8 cellular contexts compared by ENCODE assay signal in the genomic region with DNA sequence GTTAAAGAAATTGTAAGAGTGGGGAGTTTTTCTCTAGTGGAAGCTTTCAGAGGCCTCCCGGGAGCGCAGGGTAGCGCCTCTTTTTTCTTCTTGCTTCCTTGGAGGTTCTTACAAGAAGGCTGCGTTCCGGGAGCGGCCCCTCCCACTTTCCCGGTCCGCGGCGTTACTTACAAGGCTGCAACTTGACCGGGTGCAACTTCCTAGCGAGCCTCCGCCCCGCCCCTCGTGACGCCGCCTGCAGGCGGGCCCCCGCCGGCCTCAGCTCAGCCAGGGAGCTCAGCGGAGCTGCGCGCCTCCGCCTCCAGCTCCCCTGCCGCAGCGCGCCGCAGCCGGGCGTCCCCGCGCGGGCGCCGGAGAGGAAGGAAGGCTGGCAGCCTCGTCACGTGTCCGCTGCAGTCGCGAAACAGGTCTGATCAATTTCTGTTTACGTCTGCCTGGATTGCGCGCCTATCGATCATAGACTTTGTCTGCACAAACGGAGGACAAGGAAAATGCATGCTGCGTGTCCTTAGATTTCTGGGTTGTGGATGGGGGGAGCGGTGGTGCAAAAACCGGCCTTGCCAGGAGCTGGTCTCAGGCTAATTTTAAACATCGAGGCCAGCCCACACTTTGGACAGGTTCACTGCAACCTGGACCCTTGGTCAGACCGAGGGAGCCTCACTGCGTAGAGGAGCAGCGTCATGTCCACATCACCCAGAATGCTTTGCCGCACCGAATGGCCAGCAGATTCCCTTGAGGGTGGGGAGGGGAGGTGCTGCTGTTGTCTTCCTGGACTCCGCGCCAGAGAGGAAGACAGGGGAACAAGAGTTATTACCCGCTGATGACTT. TPM values are rescaled to one million over a fixed set of nuclear protein-coding genes. Genes with fewer than 3 reads are reported as not detected.
A peak's percentile ranks its signal among the peaks of the same experiment; 100 is the strongest.
DNase-seq lines count a peak whose midpoint lies in the region; ATAC-seq, FAIRE-seq and TF ChIP-seq lines count a peak whose summit lies in the region.

A gene with protein sequence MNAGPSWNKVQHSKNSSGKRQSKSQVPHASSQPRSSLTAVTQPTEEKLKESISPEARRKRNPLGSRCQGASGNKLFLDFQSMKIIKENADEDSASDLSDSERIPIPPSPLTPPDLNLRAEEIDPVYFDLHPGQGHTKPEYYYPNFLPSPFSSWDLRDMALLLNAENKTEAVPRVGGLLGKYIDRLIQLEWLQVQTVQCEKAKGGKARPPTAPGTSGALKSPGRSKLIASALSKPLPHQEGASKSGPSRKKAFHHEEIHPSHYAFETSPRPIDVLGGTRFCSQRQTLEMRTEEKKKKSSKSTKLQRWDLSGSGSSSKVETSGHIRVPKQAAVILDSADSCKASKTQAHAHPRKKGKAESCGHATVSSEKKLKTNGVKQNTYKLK (plus strand): TSS at position 261 of the 827 bp plus-strand sequence. CDS start 3,555 bp downstream, outside the sequence.
A gene with protein sequence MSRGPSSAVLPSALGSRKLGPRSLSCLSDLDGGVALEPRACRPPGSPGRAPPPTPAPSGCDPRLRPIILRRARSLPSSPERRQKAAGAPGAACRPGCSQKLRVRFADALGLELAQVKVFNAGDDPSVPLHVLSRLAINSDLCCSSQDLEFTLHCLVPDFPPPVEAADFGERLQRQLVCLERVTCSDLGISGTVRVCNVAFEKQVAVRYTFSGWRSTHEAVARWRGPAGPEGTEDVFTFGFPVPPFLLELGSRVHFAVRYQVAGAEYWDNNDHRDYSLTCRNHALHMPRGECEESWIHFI (minus strand): TSS at position 177 of the 827 bp plus-strand sequence. CDS start 374 bp downstream, outside the sequence.

- H3K4me1 ChIP-seq in BLaER1 treated with 17β-estradiol and CSF1 and Interleukin-3, amounts not matched to agents 10 nM and 100 nM: peaks cover 41 to 54% (median 48%) of the 10 kb centered on the region in 10 experiments
- peaks cover 29% of the 10 kb centered on the region for H3K4me1 ChIP-seq in HepG2 (ENCODE audit: insufficient read depth, low read length)

- TF ChIP-seq POLR2A in HepG2 (IDR thresholded peaks at IDR 0.05; ENCODE audit: insufficient read depth in 1 of 2, low read depth in 2 of 2, low read length in 2 of 2): peak; percentile 88 to 94

- POLR2A ChIA-PET in HepG2 (lab: Yijun Ruan, JAX): interaction anchor here (0.8 to 2.1 kb wide), 10 partner anchors 8 to 117 kb away, joined by 3 to 14 read pairs (median 4); no protein-coding TSS in a partner anchor

- peak; percentile 57 for TF ChIP-seq CTCF in HepG2 (CRISPR knock-in tag; IDR thresholded peaks at IDR 0.05)

- peaks cover 17 to 41% (median 31%) of the 10 kb centered on the region in 11 experiments; a peak in 15 of 22 replicates for H4K20me1 ChIP-seq in BLaER1 treated with 17β-estradiol and CSF1 and Interleukin-3, amounts not matched to agents 10 nM and 100 nM
- no peaks in the 10 kb centered on the region for H4K20me1 ChIP-seq in HepG2 (ENCODE audit: insufficient read depth, low read length)

- H3K9ac ChIP-seq in BLaER1 treated with 17β-estradiol and CSF1 and Interleukin-3, amounts not matched to agents 10 nM and 100 nM: peak within 1 kb of the TSS; percentile 80 to 91 (median 84)
- peak within 1 kb of the TSS; percentile 86 for H3K9ac ChIP-seq in HepG2 (ENCODE audit: insufficient read depth, low read depth, low read length)

- peak within 1 kb of the TSS; percentile 89 to 98 (median 94) for H3K4me2 ChIP-seq in BLaER1 treated with 17β-estradiol and CSF1 and Interleukin-3, amounts not matched to agents 10 nM and 100 nM
- H3K4me2 ChIP-seq in HepG2 (ENCODE audit: low read depth, low read length): peak within 1 kb of the TSS; percentile 84

- WGBS in HepG2 (ENCODE audit: low lambda C conversion rate): under 1% methylated on average over 42 of the region's 57 CpGs

- in situ Hi-C loops in HepG2 (cut with HindIII; ENCODE audit: extremely low pct_ligation_motif_present, low pct_unique_long_range_greater_than_20kb): no loop called here

- peak; percentile 55 for DNase-seq in NCI-H524 treated with DMSO at 0.1 percent for 48 hours (lab: John Stamatoyannopoulos, UW)
- DNase-seq in activated CD4-positive, alpha-beta T cell treated with anti-CD3 and anti-CD28 coated beads, Interleukin-2, amount 50 U/mL, for 1 hour: peak; percentile 84
- peak; percentile 96 for DNase-seq in dedifferentiated amniotic fluid mesenchymal stem cell (ENCODE audit: extremely low spot score)
- DNase-seq in HepG2 (ENCODE audit: low spot score): peak; percentile 93
- peak; percentile 87 to 89 for DNase-seq in stimulated activated CD4-positive, alpha-beta T cell treated with anti-CD3 and anti-CD28 coated beads, Interleukin-2, amount 100 ng/mL, for 48 hours

- TF ChIP-seq EP300 in HepG2 (IDR thresholded peaks at IDR 0.05; ENCODE audit: low read depth in 2 of 2, low read length in 2 of 2): peak in 1 of 2 experiments; percentile 59; a peak in 2 of 4 replicates
- no peak for TF ChIP-seq EP300 in HepG2 (CRISPR knock-in tag; IDR thresholded peaks at IDR 0.05; ENCODE audit: borderline replicate concordance)

- H3K9me3 ChIP-seq in BLaER1 treated with 17β-estradiol and CSF1 and Interleukin-3, amounts not matched to agents 10 nM and 100 nM (replicated peaks in 1 of 11): no peaks in the 10 kb centered on the region
- no peaks in the 10 kb centered on the region for H3K9me3 ChIP-seq in HepG2 (ENCODE audit: low read length)

- ATAC-seq in GM19324 (IDR thresholded peaks at IDR 0.05; ENCODE audit: low FRiP score, unreplicated experiment) (peak; percentile 97), HG03460 (IDR thresholded peaks at IDR 0.05; ENCODE audit: unreplicated experiment) (peak; percentile 89), HepG2 (peak; percentile 96)

- H3K27ac ChIP-seq in BLaER1 treated with 17β-estradiol and CSF1 and Interleukin-3, amounts not matched to agents 10 nM and 100 nM: peak within 1 kb of the TSS; percentile 82 to 95 (median 88)
- peak within 1 kb of the TSS; percentile 90 for H3K27ac ChIP-seq in HepG2 (ENCODE audit: extremely low read length, insufficient read depth, low read length)

- peak within 1 kb of the TSS; percentile 86 for H2AFZ ChIP-seq in HepG2 (ENCODE audit: low read length)

- CTCF ChIA-PET in HepG2 (lab: Yijun Ruan, JAX; ENCODE audit: low intra/inter-chr PET ratio, low total read pairs): no interaction called here

- intact Hi-C loops in HepG2 (cut with micrococcal nuclease; ENCODE audit: unreplicated experiment): no loop called here

- no peaks in the 10 kb centered on the region for H3K27me3 ChIP-seq in BLaER1 treated with 17β-estradiol and CSF1 and Interleukin-3, amounts not matched to agents 10 nM and 100 nM
- H3K27me3 ChIP-seq in HepG2 (ENCODE audit: control insufficient read depth in 1 of 2, insufficient read depth in 2 of 2, low read length in 2 of 2): no peaks in the 10 kb centered on the region; a peak in 1 of 5 replicates

- TF ChIP-seq RAD21 in HepG2 (CRISPR knock-in tag; IDR thresholded peaks at IDR 0.05): no peak; the same call in 1 of the 2 replicates

- no TSS peak for BruUV-seq in HepG2 (replicated peaks; lab: Mats Ljungman, UMichigan)

- peaks cover 11% of the 10 kb centered on the region for H3K79me2 ChIP-seq in HepG2 (ENCODE audit: insufficient read depth, low read length)

- peak; percentile 97 for FAIRE-seq in HepG2 (lab: Jason Lieb, UNC)

- peaks cover 17 to 48% (median 34%) of the 10 kb centered on the region in 11 experiments for H3K36me3 ChIP-seq in BLaER1 treated with 17β-estradiol and CSF1 and Interleukin-3, amounts not matched to agents 10 nM and 100 nM
- H3K36me3 ChIP-seq in HepG2 (replicated peaks in 1 of 2; ENCODE audit: control insufficient read depth in 1 of 2, insufficient read depth in 2 of 2, low read length in 2 of 2): peaks cover 8 to 17% of the 10 kb centered on the region in 2 experiments; a peak in 4 of 5 replicates

- H3K4me3 ChIP-seq in BLaER1 treated with 17β-estradiol and CSF1 and Interleukin-3, amounts not matched to agents 10 nM and 100 nM: peak within 1 kb of the TSS; percentile 74 to 93 (median 89)
- peak within 1 kb of the TSS; percentile 77 to 91 (median 91) for H3K4me3 ChIP-seq in HepG2 (replicated peaks in 1 of 3; ENCODE audit: insufficient read depth in 1 of 3, low read depth in 2 of 3, low read length in 3 of 3)

RNA-seq across cellular contexts. Expression of the first gene that starts in this region (rescaled TPM):
- 14.3 and 20.4 TPM in 2 replicates for total RNA-seq in HepG2 (2016; rRNA removed; fragmentation: Illumina TruSeq; extraction: Trizol)
- total RNA-seq in HepG2 (2016; cell fraction: cytosol; rRNA removed; fragmentation: Illumina TruSeq; extraction: Trizol; ENCODE audit: low read depth): 1.5 and 1.8 TPM in 2 replicates
- total RNA-seq in HepG2 (2016; cell fraction: insoluble cytoplasmic fraction; rRNA removed; fragmentation: Illumina TruSeq; extraction: Trizol): 11.9 and 18.8 TPM in 2 replicates
- 7.2 and 7.3 TPM in 2 replicates for total RNA-seq in HepG2 (2016; cell fraction: membrane; rRNA removed; fragmentation: Illumina TruSeq; extraction: Trizol)
- 19.5 and 21.4 TPM in 2 replicates for total RNA-seq in HepG2 (2016; cell fraction: nucleus; rRNA removed; fragmentation: Illumina TruSeq; extraction: Trizol)
- polyA plus RNA-seq in HepG2 (2011; rRNA removed): 7.4 and 11.1 TPM in 2 replicates
- polyA plus RNA-seq in HepG2 (2011; cell fraction: cytosol; rRNA removed): 4.5 and 7.3 TPM in 2 replicates
- polyA plus RNA-seq in HepG2 (2011; cell fraction: nucleus; rRNA removed): 4.6 and 9.1 TPM in 2 replicates
- polyA plus RNA-seq in HepG2 (2012): 5.7 and 9.1 TPM in 2 replicates
- polyA plus RNA-seq in HepG2 (2016; cell fraction: cytosol; fragmentation: Illumina TruSeq; extraction: Trizol; ENCODE audit: low read depth): 1.6 and 1.8 TPM in 2 replicates
- 18.5 and 19.5 TPM in 2 replicates for polyA plus RNA-seq in HepG2 (2016; cell fraction: insoluble cytoplasmic fraction; fragmentation: Illumina TruSeq; extraction: Trizol; ENCODE audit: low read depth)
- polyA plus RNA-seq in HepG2 (2016; cell fraction: membrane; fragmentation: Illumina TruSeq; extraction: Trizol; ENCODE audit: low read depth): 4.0 and 4.2 TPM in 2 replicates
- polyA plus RNA-seq in HepG2 (2016; cell fraction: nucleus; fragmentation: Illumina TruSeq; extraction: Trizol; ENCODE audit: insufficient read depth, low read depth): 15.5 and 17.2 TPM in 2 replicates
- polyA minus RNA-seq in HepG2 (2011; rRNA and poly(A)+ RNA removed; ENCODE audit: low replicate concordance): 4.9 and 7.4 TPM in 2 replicates
- 7.1 and 7.6 TPM in 2 replicates for polyA minus RNA-seq in HepG2 (2011; cell fraction: cytosol; rRNA and poly(A)+ RNA removed)
- 25.2 and 33.8 TPM in 2 replicates for polyA minus RNA-seq in HepG2 (2011; cell fraction: nucleus; rRNA and poly(A)+ RNA removed)

RNA-seq across cellular contexts. Expression of the second gene that starts in this region (rescaled TPM):
- 3.7 and 4.0 TPM in 2 replicates for total RNA-seq in HepG2 (2016; rRNA removed; fragmentation: Illumina TruSeq; extraction: Trizol)
- total RNA-seq in HepG2 (2016; cell fraction: cytosol; rRNA removed; fragmentation: Illumina TruSeq; extraction: Trizol; ENCODE audit: low read depth): 0.40 and 0.53 TPM in 2 replicates
- total RNA-seq in HepG2 (2016; cell fraction: insoluble cytoplasmic fraction; rRNA removed; fragmentation: Illumina TruSeq; extraction: Trizol): 3.6 and 3.9 TPM in 2 replicates
- 3.1 TPM in 2 replicates for total RNA-seq in HepG2 (2016; cell fraction: membrane; rRNA removed; fragmentation: Illumina TruSeq; extraction: Trizol)
- total RNA-seq in HepG2 (2016; cell fraction: nucleus; rRNA removed; fragmentation: Illumina TruSeq; extraction: Trizol): 5.1 and 5.2 TPM in 2 replicates
- polyA plus RNA-seq in HepG2 (2011; rRNA removed): 1.0 and 1.2 TPM in 2 replicates
- 0.89 and 0.91 TPM in 2 replicates for polyA plus RNA-seq in HepG2 (2011; cell fraction: cytosol; rRNA removed)
- 2.7 and 3.1 TPM in 2 replicates for polyA plus RNA-seq in HepG2 (2011; cell fraction: nucleus; rRNA removed)
- 1.7 and 1.9 TPM in 2 replicates for polyA plus RNA-seq in HepG2 (2012)
- polyA plus RNA-seq in HepG2 (2016; cell fraction: cytosol; fragmentation: Illumina TruSeq; extraction: Trizol; ENCODE audit: low read depth): 0.22 and 0.29 TPM in 2 replicates
- polyA plus RNA-seq in HepG2 (2016; cell fraction: insoluble cytoplasmic fraction; fragmentation: Illumina TruSeq; extraction: Trizol; ENCODE audit: low read depth): 2.9 and 3.0 TPM in 2 replicates
- polyA plus RNA-seq in HepG2 (2016; cell fraction: membrane; fragmentation: Illumina TruSeq; extraction: Trizol; ENCODE audit: low read depth): 1.1 and 1.4 TPM in 2 replicates
- polyA plus RNA-seq in HepG2 (2016; cell fraction: nucleus; fragmentation: Illumina TruSeq; extraction: Trizol; ENCODE audit: insufficient read depth, low read depth): 3.4 and 3.9 TPM in 2 replicates
- polyA minus RNA-seq in HepG2 (2011; rRNA and poly(A)+ RNA removed; ENCODE audit: low replicate concordance): 1.9 and 4.1 TPM in 2 replicates
- polyA minus RNA-seq in HepG2 (2011; cell fraction: cytosol; rRNA and poly(A)+ RNA removed): 1.3 and 3.8 TPM in 2 replicates
- 8.4 and 8.7 TPM in 2 replicates for polyA minus RNA-seq in HepG2 (2011; cell fraction: nucleus; rRNA and poly(A)+ RNA removed)

Comparison
In these comparisons a context has a peak if more than half of its experiments do, and no peak if none do; other contexts are left out.
1. Peak in every context shown above with its lines: DNase-seq, ATAC-seq, H3K4me3 ChIP-seq and H3K27ac ChIP-seq.